In the genomic region with DNA sequence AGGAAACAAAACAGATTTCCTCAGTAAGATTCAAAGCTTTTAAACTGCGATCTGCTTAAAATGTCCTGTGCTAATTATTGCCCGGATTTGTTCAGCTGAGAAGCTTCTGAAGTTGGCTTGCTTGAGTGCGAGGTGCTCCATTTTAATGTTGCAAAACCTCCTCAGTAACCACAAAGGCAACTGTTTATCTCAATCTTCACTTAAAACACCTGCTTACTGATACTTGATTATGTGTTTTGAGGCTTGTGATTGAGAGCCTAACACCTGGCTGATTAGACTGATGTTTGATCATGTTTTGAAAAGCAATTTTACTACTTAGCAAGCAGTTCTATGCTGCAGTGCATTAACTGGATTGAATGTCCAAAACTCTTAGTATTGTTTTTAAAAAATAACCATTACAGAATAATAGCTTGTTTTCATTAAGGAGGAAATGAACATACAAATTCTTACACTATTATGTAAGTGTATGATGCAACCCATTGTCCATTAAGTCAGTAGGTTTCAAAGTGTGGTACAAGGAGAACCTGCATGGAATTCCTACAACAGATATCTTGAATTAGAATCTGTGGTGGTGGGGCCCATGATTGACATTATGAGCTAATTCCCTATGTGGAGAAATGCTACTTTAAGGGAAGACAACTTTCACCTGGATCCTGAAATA, we compare ENCODE assay signal across 1 cellular context.
A peak's percentile ranks its signal among the peaks of the same experiment; 100 is the strongest.
TF ChIP-seq lines count a peak whose summit lies in the region.

No MANE protein-coding gene starts in this region.

TF ChIP-seq in IMR-90, 13 proteins besides CTCF, POLR2A, EP300 and RAD21:
- TF ChIP-seq, protein P1, sequence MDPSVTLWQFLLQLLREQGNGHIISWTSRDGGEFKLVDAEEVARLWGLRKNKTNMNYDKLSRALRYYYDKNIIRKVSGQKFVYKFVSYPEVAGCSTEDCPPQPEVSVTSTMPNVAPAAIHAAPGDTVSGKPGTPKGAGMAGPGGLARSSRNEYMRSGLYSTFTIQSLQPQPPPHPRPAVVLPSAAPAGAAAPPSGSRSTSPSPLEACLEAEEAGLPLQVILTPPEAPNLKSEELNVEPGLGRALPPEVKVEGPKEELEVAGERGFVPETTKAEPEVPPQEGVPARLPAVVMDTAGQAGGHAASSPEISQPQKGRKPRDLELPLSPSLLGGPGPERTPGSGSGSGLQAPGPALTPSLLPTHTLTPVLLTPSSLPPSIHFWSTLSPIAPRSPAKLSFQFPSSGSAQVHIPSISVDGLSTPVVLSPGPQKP (IDR thresholded peaks at IDR 0.05; ENCODE audit: borderline replicate concordance, low read depth, low read length): no peak
- TF ChIP-seq CEBPB (IDR thresholded peaks at IDR 0.05; ENCODE audit: low read depth, low read length): peak; percentile 29; the same call in 1 of the 2 replicates
